In genomic region chr13:100147825-100148224, GRCh38 we compare ENCODE assay signal across 36 cellular contexts.
"Had no signal": no experiment of that assay in that cellular context is flagged by ENCODE, and none has a peak within 500 bp of the region (broad histone marks: within the 10 kb centered on the region; RNA-seq: fewer than 3 reads in every experiment).

No MANE protein-coding gene starts in this region.

- H3K27me3 ChIP-seq: ascending aorta, cardiac muscle cell, MG63, SJSA1 had no signal

- H3K4me1 Mint-ChIP-seq: activated CD4-positive, alpha-beta T cell treated with anti-CD3 and anti-CD28 coated beads for 36 hours; activated CD4-positive, alpha-beta T cell treated with anti-CD3 and anti-CD28 coated beads, Interleukin-2, amount 10 ng/mL, durations not matched to agents 7 days and 5 days; activated naive CD4-positive, alpha-beta T cell treated with anti-CD3 and anti-CD28 coated beads, Interleukin-2, amount 50 U/mL, for 24 hours; activated naive CD8-positive, alpha-beta T cell treated with anti-CD3 and anti-CD28 coated beads, Interleukin-2, amount 10 ng/mL, durations not matched to agents 7 days and 5 days; central memory CD8-positive, alpha-beta T cell had no signal

- H3K4me3 Mint-ChIP-seq: activated CD4-positive, alpha-beta T cell treated with anti-CD3 and anti-CD28 coated beads for 36 hours; activated CD4-positive, alpha-beta T cell treated with anti-CD3 and anti-CD28 coated beads, Interleukin-2, amount 10 ng/mL, durations not matched to agents 7 days and 5 days; activated CD8-positive, alpha-beta T cell treated with anti-CD3 and anti-CD28 coated beads, Interleukin-2, amount 10 ng/mL, durations not matched to agents 7 days and 5 days; activated naive CD4-positive, alpha-beta T cell treated with anti-CD3 and anti-CD28 coated beads, Interleukin-2, amount 50 U/mL, for 24 hours; activated naive CD8-positive, alpha-beta T cell treated with anti-CD3 and anti-CD28 coated beads, Interleukin-2, amount 10 ng/mL, durations not matched to agents 7 days and 5 days; activated T-cell treated with anti-CD3 and anti-CD28 coated beads, Interleukin-2, amount 50 U/mL, for 24 hours; central memory CD8-positive, alpha-beta T cell; T-helper 1 cell treated with Interleukin-12 subunit alpha and Interleukin-12 subunit beta and Interleukin-4 antibody, amounts not matched to agents 30 μg/mL and 1 μg/mL, for 36 hours; T-helper 2 cell treated with Interferon-gamma antibody and Interleukin-4, amounts not matched to agents 5 μg/mL and 100 μg/mL, for 36 hours had no signal

- DNase-seq: activated CD4-positive, alpha-beta T cell treated with anti-CD3 and anti-CD28 coated beads for 36 hours; activated CD4-positive, alpha-beta T cell treated with anti-CD3 and anti-CD28 coated beads, Interleukin-2, amount 10 ng/mL, durations not matched to agents 7 days and 5 days; activated CD4-positive, alpha-beta T cell treated with anti-CD3 and anti-CD28 coated beads, Interleukin-2, amount 50 U/mL, for 48 hours; activated CD8-positive, alpha-beta T cell treated with anti-CD3 and anti-CD28 coated beads, Interleukin-2, amount 10 ng/mL, durations not matched to agents 7 days and 5 days; activated gamma-delta T cell; activated naive CD4-positive, alpha-beta T cell treated with Interleukin-2 at 50 U/mL for 16 hours; activated naive CD8-positive, alpha-beta T cell treated with anti-CD3 and anti-CD28 coated beads, Interleukin-2, amount 10 ng/mL, durations not matched to agents 7 days and 5 days; activated T-cell treated with anti-CD3 and anti-CD28 coated beads, Interleukin-2, amount 50 U/mL, for 24 hours; amygdala; Kasumi-1; KG1; MG63; NCI-H1048; NCI-H1105 treated with DMSO at 0.1 percent for 48 hours; NCI-H1436; NCI-H1694; NCI-H1930; NCI-H2081 treated with DMSO at 0.1 percent for 48 hours; NCI-H226; NCI-H446 treated with DMSO at 0.1 percent for 48 hours; NCI-H524 treated with DMSO at 0.1 percent for 48 hours; NCI-H748 treated with DMSO at 0.1 percent for 48 hours; NK-92 treated with Interleukin-12 subunit alpha and Interleukin-12 subunit beta, amount 100 ng/mL, for 24 hours; SHP77 treated with DMSO at 0.1 percent for 48 hours; SK-N-SH had no signal

- H3K27ac ChIP-seq: ascending aorta, cardiac muscle cell, SJSA1 had no signal

- H3K9ac ChIP-seq: SK-N-SH had no signal

- H3K27me3 Mint-ChIP-seq: activated CD4-positive, alpha-beta T cell treated with anti-CD3 and anti-CD28 coated beads for 36 hours; activated CD4-positive, alpha-beta T cell treated with anti-CD3 and anti-CD28 coated beads, Interleukin-2, amount 10 ng/mL, durations not matched to agents 7 days and 5 days; activated naive CD4-positive, alpha-beta T cell treated with anti-CD3 and anti-CD28 coated beads, Interleukin-2, amount 50 U/mL, for 24 hours; activated naive CD8-positive, alpha-beta T cell treated with anti-CD3 and anti-CD28 coated beads, Interleukin-2, amount 10 ng/mL, durations not matched to agents 7 days and 5 days; activated T-cell treated with anti-CD3 and anti-CD28 coated beads, Interleukin-2, amount 50 U/mL, for 24 hours; central memory CD8-positive, alpha-beta T cell had no signal

- H3K4me2 ChIP-seq: SK-N-SH had no signal

- H3K4me3 ChIP-seq: ascending aorta, cardiac muscle cell, MG63, SJSA1 had no signal

- FAIRE-seq: TTC549 had no signal

- H3K4me1 ChIP-seq: ascending aorta, SJSA1 had no signal

- H3K9me3 ChIP-seq: SK-N-SH had no signal

- ATAC-seq: activated CD4-positive, alpha-beta T cell treated with anti-CD3 and anti-CD28 coated beads for 36 hours; activated CD4-positive, CD25-positive, alpha-beta regulatory T cell treated with anti-CD3 and anti-CD28 coated beads, Interleukin-2, amount 50 U/mL, for 24 hours; activated CD8-positive, alpha-beta T cell treated with anti-CD3 and anti-CD28 coated beads, Interleukin-2, amount 10 ng/mL, durations not matched to agents 7 days and 5 days; Panc1 had no signal

- H3K36me3 ChIP-seq: cardiac muscle cell had no signal

- H3K9me3 Mint-ChIP-seq: activated naive CD4-positive, alpha-beta T cell treated with anti-CD3 and anti-CD28 coated beads, Interleukin-2, amount 50 U/mL, for 24 hours; central memory CD8-positive, alpha-beta T cell had no signal

- H3K9me2 ChIP-seq: SK-N-SH had no signal

- H3K27ac Mint-ChIP-seq: activated CD4-positive, alpha-beta T cell treated with anti-CD3 and anti-CD28 coated beads for 36 hours; activated CD4-positive, alpha-beta T cell treated with anti-CD3 and anti-CD28 coated beads, Interleukin-2, amount 10 ng/mL, durations not matched to agents 7 days and 5 days; activated CD8-positive, alpha-beta T cell treated with anti-CD3 and anti-CD28 coated beads, Interleukin-2, amount 10 ng/mL, durations not matched to agents 7 days and 5 days; activated naive CD4-positive, alpha-beta T cell treated with anti-CD3 and anti-CD28 coated beads, Interleukin-2, amount 50 U/mL, for 24 hours; activated naive CD8-positive, alpha-beta T cell treated with anti-CD3 and anti-CD28 coated beads, Interleukin-2, amount 10 ng/mL, durations not matched to agents 7 days and 5 days; activated T-cell treated with anti-CD3 and anti-CD28 coated beads, Interleukin-2, amount 50 U/mL, for 24 hours; activated T-helper 2 cell treated with anti-CD3 and anti-CD28 coated beads, Interferon-gamma antibody, Interleukin-2, Interleukin-4, amounts not matched to agents 10 μg/mL and 5 μg/mL and 100 μg/mL, durations not matched to agents 14 hours and 24 hours and 36 hours; T-helper 1 cell treated with Interleukin-12 subunit alpha and Interleukin-12 subunit beta and Interleukin-4 antibody, amounts not matched to agents 30 μg/mL and 1 μg/mL, for 36 hours; T-helper 2 cell treated with Interferon-gamma antibody and Interleukin-4, amounts not matched to agents 5 μg/mL and 100 μg/mL, for 36 hours had no signal
